Comparison of ENCODE assay signal across 1 cellular context in genomic region chr11:102109896-102110760, GRCh38.
TF ChIP-seq lines count a peak whose summit lies in the region.

TSS of gene YAP1 (plus strand) at chr11:102110447. CDS start at chr11:102110849, 402 bp downstream.

TF ChIP-seq in HEK293, 187 proteins besides CTCF, POLR2A, EP300 and RAD21 (continued from another document and continues in another):
- TF ChIP-seq ZBTB10 (tag by site-specific recombination; IDR thresholded peaks at IDR 0.05), result peak; percentile 70; the same call in 1 of the 2 replicates
- no peak for TF ChIP-seq ATF2 (tag by site-specific recombination; IDR thresholded peaks at IDR 0.05; ENCODE audit: low read depth)
- peak; percentile 70 for TF ChIP-seq ZBTB48 (tag by site-specific recombination; IDR thresholded peaks at IDR 0.05)
- TF ChIP-seq FEZF1 (tag by site-specific recombination; IDR thresholded peaks at IDR 0.05), result peak; percentile 30; the same call in 1 of the 2 replicates
- TF ChIP-seq ZNF184 (tag by site-specific recombination; IDR thresholded peaks at IDR 0.05), result peak; percentile 76
- no peak for TF ChIP-seq MEIS1 (CRISPR knock-in tag; IDR thresholded peaks at IDR 0.05; ENCODE audit: borderline replicate concordance)
- TF ChIP-seq ZSCAN16 (tag by site-specific recombination; IDR thresholded peaks at IDR 0.05), result 0 out of 2 replicates have a peak, but pooled peaks have one; percentile 35
- no peak for TF ChIP-seq ZNF521 (tag by site-specific recombination; IDR thresholded peaks at IDR 0.05)
- no peak for TF ChIP-seq ZNF530 (tag by site-specific recombination; IDR thresholded peaks at IDR 0.05; ENCODE audit: low read depth)
- peak; percentile 89 for TF ChIP-seq ZNF513 (tag by site-specific recombination; IDR thresholded peaks at IDR 0.05)
- peak; percentile 100 for TF ChIP-seq INSM2 (tag by site-specific recombination; IDR thresholded peaks at IDR 0.05)
- peak; percentile 85 for TF ChIP-seq ZNF10 (tag by site-specific recombination; IDR thresholded peaks at IDR 0.05)
- no peak for TF ChIP-seq ZSCAN18 (tag by site-specific recombination; IDR thresholded peaks at IDR 0.05)
- TF ChIP-seq ZBTB20 (tag by site-specific recombination; IDR thresholded peaks at IDR 0.05), result peak; percentile 95
- no peak for TF ChIP-seq GFI1B (tag by site-specific recombination; IDR thresholded peaks at IDR 0.05)
- TF ChIP-seq GLI2 (tag by site-specific recombination; IDR thresholded peaks at IDR 0.05; ENCODE audit: borderline replicate concordance, low read depth), result no peak
- TF ChIP-seq KLF9 (tag by site-specific recombination; IDR thresholded peaks at IDR 0.05; ENCODE audit: low read depth), result peak; percentile 98
- TF ChIP-seq ZNF433 (tag by site-specific recombination; IDR thresholded peaks at IDR 0.05; ENCODE audit: low read depth), result no peak
- TF ChIP-seq PRDM4 (tag by site-specific recombination; IDR thresholded peaks at IDR 0.05), result 0 out of 2 replicates have a peak, but pooled peaks have one; percentile 32
- TF ChIP-seq HIC1 (tag by site-specific recombination; IDR thresholded peaks at IDR 0.05), result peak; percentile 64; the same call in 1 of the 2 replicates
- TF ChIP-seq ZNF677 (tag by site-specific recombination; IDR thresholded peaks at IDR 0.05), result peak; percentile 39; the same call in 1 of the 2 replicates
- no peak for TF ChIP-seq ZNF148 (tag by site-specific recombination; IDR thresholded peaks at IDR 0.05; ENCODE audit: borderline replicate concordance)
- TF ChIP-seq REST (tag by site-specific recombination; IDR thresholded peaks at IDR 0.05), result no peak
- peak; percentile 82 for TF ChIP-seq ZBTB26 (tag by site-specific recombination; optimal IDR thresholded peaks at IDR 0.05)
